In the genomic region with DNA sequence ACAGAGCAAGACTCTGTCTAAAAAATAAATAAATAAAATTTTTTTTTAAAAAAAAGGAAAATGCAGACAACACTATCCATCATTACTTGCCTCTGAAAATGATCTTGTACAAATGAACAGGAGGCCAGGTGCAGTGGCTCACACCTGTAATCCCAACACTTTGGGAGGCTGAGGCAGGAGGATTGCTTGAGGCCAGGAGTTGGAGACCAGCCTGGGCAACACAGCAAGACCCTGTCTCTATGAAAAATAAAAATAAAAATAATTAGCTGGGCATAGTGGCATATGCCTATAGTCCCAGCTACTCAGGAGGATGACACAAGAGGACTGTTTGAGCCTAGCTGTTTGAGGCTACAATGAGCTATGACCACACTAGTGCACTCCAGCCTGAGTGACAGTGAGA, we compare ENCODE assay signal across 2 cellular contexts.
TF ChIP-seq lines count a peak whose summit lies in the region.

No MANE protein-coding gene starts in this region.

TF ChIP-seq in HEK293, 187 proteins besides CTCF, POLR2A, EP300 and RAD21:
- TF ChIP-seq ZNF121 (tag by site-specific recombination; IDR thresholded peaks at IDR 0.05) = peak; percentile 65; the same call in 1 of the 2 replicates

TF ChIP-seq in K562, 482 proteins besides CTCF, POLR2A, EP300 and RAD21:
- peak; percentile 34; the same call in 1 of the 2 replicates for TF ChIP-seq ZNF41 (CRISPR knock-in tag; conservative IDR thresholded peaks at IDR 0.05)
- peak; percentile 95 for TF ChIP-seq ZNF121 (CRISPR knock-in tag; conservative IDR thresholded peaks at IDR 0.05)
- TF ChIP-seq BCOR (IDR thresholded peaks at IDR 0.05) = 0 out of 2 replicates have a peak, but pooled peaks have one; percentile 23
